ENCODE assay signal across 1 cellular context in the genomic region with DNA sequence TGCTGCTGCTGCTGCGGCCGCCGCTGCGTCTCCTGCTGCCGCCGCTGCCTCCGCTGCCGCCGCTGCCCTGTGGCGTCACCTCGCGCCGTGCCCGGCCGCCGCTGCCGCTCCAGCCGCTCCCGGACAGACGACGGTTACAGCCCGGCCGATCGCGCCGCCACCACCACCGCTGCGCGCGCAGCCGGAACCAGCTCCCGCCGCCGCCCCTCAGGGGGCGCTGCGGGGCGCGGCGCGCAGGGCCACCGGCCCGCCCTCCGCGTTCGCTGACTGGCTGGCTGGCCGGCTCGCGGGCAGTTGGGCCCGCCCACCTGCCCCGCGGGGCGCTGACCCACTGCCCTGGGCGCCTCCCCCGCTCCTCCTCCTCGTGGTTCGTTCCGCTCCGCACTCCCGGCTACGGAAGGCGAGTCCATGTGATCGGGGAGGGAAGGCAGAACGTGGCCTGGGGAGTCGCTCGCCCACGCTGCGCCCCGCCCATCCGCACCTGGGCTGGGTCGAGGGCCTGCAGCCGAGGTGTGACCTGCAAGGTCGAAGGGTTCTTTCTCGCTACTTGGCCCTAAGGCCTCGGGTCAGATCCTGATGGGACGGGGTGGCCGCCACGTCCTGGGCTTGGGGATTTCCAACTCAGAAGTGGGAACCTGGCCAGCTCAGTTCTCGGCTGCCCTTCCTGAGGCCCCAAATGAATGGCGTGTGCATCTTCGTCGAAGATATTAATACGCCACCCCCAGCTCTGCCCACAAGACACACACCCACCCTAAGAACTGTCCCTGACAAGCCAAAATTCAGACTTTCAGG.
A peak's percentile ranks its signal among the peaks of the same experiment; 100 is the strongest.
TF ChIP-seq lines count a peak whose summit lies in the region.

A gene (minus strand): TSS at position 185 of the 792 bp plus-strand sequence. CDS start 19,303 bp downstream, outside the sequence.

TF ChIP-seq in HEK293, 187 proteins besides CTCF, POLR2A, EP300 and RAD21 (continued from another document and continues in another):
- TF ChIP-seq, protein P1, sequence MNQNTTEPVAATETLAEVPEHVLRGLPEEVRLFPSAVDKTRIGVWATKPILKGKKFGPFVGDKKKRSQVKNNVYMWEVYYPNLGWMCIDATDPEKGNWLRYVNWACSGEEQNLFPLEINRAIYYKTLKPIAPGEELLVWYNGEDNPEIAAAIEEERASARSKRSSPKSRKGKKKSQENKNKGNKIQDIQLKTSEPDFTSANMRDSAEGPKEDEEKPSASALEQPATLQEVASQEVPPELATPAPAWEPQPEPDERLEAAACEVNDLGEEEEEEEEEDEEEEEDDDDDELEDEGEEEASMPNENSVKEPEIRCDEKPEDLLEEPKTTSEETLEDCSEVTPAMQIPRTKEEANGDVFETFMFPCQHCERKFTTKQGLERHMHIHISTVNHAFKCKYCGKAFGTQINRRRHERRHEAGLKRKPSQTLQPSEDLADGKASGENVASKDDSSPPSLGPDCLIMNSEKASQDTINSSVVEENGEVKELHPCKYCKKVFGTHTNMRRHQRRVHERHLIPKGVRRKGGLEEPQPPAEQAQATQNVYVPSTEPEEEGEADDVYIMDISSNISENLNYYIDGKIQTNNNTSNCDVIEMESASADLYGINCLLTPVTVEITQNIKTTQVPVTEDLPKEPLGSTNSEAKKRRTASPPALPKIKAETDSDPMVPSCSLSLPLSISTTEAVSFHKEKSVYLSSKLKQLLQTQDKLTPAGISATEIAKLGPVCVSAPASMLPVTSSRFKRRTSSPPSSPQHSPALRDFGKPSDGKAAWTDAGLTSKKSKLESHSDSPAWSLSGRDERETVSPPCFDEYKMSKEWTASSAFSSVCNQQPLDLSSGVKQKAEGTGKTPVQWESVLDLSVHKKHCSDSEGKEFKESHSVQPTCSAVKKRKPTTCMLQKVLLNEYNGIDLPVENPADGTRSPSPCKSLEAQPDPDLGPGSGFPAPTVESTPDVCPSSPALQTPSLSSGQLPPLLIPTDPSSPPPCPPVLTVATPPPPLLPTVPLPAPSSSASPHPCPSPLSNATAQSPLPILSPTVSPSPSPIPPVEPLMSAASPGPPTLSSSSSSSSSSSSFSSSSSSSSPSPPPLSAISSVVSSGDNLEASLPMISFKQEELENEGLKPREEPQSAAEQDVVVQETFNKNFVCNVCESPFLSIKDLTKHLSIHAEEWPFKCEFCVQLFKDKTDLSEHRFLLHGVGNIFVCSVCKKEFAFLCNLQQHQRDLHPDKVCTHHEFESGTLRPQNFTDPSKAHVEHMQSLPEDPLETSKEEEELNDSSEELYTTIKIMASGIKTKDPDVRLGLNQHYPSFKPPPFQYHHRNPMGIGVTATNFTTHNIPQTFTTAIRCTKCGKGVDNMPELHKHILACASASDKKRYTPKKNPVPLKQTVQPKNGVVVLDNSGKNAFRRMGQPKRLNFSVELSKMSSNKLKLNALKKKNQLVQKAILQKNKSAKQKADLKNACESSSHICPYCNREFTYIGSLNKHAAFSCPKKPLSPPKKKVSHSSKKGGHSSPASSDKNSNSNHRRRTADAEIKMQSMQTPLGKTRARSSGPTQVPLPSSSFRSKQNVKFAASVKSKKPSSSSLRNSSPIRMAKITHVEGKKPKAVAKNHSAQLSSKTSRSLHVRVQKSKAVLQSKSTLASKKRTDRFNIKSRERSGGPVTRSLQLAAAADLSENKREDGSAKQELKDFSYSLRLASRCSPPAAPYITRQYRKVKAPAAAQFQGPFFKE (tag by site-specific recombination; IDR thresholded peaks at IDR 0.05; ENCODE audit: borderline replicate concordance) = no peak
- TF ChIP-seq ZNF292 (tag by site-specific recombination; IDR thresholded peaks at IDR 0.05; ENCODE audit: borderline replicate concordance, low read depth) (no peak), WT1 (tag by site-specific recombination; IDR thresholded peaks at IDR 0.05) (peak; percentile 38; the same call in 1 of the 2 replicates), ZBTB48 (tag by site-specific recombination; IDR thresholded peaks at IDR 0.05) (peak; percentile 58; the same call in 1 of the 2 replicates), ZNF274 (IDR thresholded peaks at IDR 0.05; ENCODE audit: low read length) (no peak), ZNF274 (tag by site-specific recombination; IDR thresholded peaks at IDR 0.05; ENCODE audit: borderline replicate concordance) (no peak), ZEB2 (tag by site-specific recombination; IDR thresholded peaks at IDR 0.05) (peak; percentile 91), ZXDB (tag by site-specific recombination; IDR thresholded peaks at IDR 0.05) (peak; percentile 82), ZNF114 (tag by site-specific recombination; IDR thresholded peaks at IDR 0.05) (no peak), GFI1B (tag by site-specific recombination; IDR thresholded peaks at IDR 0.05) (no peak; the same call in 1 of the 2 replicates), ZNF341 (tag by site-specific recombination; IDR thresholded peaks at IDR 0.05; ENCODE audit: low read depth) (peak; percentile 16; the same call in 1 of the 2 replicates), EGR2 (tag by site-specific recombination; IDR thresholded peaks at IDR 0.05; ENCODE audit: low read depth) (peak; percentile 95), ZNF324 (tag by site-specific recombination; IDR thresholded peaks at IDR 0.05) (peak; percentile 92; the same call in 1 of the 2 replicates), ZNF132 (tag by site-specific recombination; IDR thresholded peaks at IDR 0.05; ENCODE audit: borderline replicate concordance) (no peak), ZNF16 (tag by site-specific recombination; IDR thresholded peaks at IDR 0.05; ENCODE audit: low read depth) (no peak), ZNF629 (tag by site-specific recombination; IDR thresholded peaks at IDR 0.05) (peak; percentile 56)
- TF ChIP-seq, protein P2, sequence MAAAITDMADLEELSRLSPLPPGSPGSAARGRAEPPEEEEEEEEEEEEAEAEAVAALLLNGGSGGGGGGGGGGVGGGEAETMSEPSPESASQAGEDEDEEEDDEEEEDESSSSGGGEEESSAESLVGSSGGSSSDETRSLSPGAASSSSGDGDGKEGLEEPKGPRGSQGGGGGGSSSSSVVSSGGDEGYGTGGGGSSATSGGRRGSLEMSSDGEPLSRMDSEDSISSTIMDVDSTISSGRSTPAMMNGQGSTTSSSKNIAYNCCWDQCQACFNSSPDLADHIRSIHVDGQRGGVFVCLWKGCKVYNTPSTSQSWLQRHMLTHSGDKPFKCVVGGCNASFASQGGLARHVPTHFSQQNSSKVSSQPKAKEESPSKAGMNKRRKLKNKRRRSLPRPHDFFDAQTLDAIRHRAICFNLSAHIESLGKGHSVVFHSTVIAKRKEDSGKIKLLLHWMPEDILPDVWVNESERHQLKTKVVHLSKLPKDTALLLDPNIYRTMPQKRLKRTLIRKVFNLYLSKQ (tag by site-specific recombination; IDR thresholded peaks at IDR 0.05; ENCODE audit: borderline replicate concordance) = no peak
- TF ChIP-seq, protein P3, sequence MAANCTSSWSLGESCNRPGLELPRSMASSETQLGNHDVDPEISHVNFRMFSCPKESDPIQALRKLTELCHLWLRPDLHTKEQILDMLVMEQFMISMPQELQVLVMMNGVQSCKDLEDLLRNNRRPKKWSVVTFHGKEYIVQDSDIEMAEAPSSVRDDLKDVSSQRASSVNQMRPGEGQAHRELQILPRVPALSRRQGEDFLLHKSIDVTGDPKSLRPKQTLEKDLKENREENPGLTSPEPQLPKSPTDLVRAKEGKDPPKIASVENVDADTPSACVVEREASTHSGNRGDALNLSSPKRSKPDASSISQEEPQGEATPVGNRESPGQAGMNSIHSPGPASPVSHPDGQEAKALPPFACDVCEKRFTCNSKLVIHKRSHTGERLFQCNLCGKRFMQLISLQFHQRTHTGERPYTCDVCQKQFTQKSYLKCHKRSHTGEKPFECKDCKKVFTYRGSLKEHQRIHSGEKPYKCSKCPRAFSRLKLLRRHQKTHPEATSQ (tag by site-specific recombination; IDR thresholded peaks at IDR 0.05) = peak; percentile 83; the same call in 1 of the 2 replicates
- TF ChIP-seq, protein P4, sequence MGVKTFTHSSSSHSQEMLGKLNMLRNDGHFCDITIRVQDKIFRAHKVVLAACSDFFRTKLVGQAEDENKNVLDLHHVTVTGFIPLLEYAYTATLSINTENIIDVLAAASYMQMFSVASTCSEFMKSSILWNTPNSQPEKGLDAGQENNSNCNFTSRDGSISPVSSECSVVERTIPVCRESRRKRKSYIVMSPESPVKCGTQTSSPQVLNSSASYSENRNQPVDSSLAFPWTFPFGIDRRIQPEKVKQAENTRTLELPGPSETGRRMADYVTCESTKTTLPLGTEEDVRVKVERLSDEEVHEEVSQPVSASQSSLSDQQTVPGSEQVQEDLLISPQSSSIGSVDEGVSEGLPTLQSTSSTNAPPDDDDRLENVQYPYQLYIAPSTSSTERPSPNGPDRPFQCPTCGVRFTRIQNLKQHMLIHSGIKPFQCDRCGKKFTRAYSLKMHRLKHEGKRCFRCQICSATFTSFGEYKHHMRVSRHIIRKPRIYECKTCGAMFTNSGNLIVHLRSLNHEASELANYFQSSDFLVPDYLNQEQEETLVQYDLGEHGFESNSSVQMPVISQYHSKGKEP (tag by site-specific recombination; IDR thresholded peaks at IDR 0.05) = peak; percentile 13; the same call in 1 of the 2 replicates
- TF ChIP-seq, protein P5, sequence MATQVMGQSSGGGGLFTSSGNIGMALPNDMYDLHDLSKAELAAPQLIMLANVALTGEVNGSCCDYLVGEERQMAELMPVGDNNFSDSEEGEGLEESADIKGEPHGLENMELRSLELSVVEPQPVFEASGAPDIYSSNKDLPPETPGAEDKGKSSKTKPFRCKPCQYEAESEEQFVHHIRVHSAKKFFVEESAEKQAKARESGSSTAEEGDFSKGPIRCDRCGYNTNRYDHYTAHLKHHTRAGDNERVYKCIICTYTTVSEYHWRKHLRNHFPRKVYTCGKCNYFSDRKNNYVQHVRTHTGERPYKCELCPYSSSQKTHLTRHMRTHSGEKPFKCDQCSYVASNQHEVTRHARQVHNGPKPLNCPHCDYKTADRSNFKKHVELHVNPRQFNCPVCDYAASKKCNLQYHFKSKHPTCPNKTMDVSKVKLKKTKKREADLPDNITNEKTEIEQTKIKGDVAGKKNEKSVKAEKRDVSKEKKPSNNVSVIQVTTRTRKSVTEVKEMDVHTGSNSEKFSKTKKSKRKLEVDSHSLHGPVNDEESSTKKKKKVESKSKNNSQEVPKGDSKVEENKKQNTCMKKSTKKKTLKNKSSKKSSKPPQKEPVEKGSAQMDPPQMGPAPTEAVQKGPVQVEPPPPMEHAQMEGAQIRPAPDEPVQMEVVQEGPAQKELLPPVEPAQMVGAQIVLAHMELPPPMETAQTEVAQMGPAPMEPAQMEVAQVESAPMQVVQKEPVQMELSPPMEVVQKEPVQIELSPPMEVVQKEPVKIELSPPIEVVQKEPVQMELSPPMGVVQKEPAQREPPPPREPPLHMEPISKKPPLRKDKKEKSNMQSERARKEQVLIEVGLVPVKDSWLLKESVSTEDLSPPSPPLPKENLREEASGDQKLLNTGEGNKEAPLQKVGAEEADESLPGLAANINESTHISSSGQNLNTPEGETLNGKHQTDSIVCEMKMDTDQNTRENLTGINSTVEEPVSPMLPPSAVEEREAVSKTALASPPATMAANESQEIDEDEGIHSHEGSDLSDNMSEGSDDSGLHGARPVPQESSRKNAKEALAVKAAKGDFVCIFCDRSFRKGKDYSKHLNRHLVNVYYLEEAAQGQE (tag by site-specific recombination; IDR thresholded peaks at IDR 0.05) = no peak
- TF ChIP-seq, protein P6, sequence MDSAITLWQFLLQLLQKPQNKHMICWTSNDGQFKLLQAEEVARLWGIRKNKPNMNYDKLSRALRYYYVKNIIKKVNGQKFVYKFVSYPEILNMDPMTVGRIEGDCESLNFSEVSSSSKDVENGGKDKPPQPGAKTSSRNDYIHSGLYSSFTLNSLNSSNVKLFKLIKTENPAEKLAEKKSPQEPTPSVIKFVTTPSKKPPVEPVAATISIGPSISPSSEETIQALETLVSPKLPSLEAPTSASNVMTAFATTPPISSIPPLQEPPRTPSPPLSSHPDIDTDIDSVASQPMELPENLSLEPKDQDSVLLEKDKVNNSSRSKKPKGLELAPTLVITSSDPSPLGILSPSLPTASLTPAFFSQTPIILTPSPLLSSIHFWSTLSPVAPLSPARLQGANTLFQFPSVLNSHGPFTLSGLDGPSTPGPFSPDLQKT (IDR thresholded peaks at IDR 0.05; ENCODE audit: borderline replicate concordance, low read depth, low read length) = peak; percentile 81; the same call in 1 of the 2 replicates
- TF ChIP-seq, protein P7, sequence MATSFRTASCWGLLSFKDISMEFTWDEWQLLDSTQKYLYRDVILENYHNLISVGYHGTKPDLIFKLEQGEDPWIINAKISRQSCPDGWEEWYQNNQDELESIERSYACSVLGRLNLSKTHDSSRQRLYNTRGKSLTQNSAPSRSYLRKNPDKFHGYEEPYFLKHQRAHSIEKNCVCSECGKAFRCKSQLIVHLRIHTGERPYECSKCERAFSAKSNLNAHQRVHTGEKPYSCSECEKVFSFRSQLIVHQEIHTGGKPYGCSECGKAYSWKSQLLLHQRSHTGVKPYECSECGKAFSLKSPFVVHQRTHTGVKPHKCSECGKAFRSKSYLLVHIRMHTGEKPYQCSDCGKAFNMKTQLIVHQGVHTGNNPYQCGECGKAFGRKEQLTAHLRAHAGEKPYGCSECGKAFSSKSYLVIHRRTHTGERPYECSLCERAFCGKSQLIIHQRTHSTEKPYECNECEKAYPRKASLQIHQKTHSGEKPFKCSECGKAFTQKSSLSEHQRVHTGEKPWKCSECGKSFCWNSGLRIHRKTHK (tag by site-specific recombination; IDR thresholded peaks at IDR 0.05) = no peak
- TF ChIP-seq, protein P8, sequence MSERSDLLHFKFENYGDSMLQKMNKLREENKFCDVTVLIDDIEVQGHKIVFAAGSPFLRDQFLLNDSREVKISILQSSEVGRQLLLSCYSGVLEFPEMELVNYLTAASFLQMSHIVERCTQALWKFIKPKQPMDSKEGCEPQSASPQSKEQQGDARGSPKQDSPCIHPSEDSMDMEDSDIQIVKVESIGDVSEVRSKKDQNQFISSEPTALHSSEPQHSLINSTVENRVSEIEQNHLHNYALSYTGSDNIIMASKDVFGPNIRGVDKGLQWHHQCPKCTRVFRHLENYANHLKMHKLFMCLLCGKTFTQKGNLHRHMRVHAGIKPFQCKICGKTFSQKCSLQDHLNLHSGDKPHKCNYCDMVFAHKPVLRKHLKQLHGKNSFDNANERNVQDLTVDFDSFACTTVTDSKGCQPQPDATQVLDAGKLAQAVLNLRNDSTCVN (tag by site-specific recombination; optimal IDR thresholded peaks at IDR 0.05) = peak; percentile 80
- TF ChIP-seq, protein P9, sequence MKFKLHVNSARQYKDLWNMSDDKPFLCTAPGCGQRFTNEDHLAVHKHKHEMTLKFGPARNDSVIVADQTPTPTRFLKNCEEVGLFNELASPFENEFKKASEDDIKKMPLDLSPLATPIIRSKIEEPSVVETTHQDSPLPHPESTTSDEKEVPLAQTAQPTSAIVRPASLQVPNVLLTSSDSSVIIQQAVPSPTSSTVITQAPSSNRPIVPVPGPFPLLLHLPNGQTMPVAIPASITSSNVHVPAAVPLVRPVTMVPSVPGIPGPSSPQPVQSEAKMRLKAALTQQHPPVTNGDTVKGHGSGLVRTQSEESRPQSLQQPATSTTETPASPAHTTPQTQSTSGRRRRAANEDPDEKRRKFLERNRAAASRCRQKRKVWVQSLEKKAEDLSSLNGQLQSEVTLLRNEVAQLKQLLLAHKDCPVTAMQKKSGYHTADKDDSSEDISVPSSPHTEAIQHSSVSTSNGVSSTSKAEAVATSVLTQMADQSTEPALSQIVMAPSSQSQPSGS (tag by site-specific recombination; IDR thresholded peaks at IDR 0.05; ENCODE audit: low read depth) = no peak
- TF ChIP-seq, protein P10, sequence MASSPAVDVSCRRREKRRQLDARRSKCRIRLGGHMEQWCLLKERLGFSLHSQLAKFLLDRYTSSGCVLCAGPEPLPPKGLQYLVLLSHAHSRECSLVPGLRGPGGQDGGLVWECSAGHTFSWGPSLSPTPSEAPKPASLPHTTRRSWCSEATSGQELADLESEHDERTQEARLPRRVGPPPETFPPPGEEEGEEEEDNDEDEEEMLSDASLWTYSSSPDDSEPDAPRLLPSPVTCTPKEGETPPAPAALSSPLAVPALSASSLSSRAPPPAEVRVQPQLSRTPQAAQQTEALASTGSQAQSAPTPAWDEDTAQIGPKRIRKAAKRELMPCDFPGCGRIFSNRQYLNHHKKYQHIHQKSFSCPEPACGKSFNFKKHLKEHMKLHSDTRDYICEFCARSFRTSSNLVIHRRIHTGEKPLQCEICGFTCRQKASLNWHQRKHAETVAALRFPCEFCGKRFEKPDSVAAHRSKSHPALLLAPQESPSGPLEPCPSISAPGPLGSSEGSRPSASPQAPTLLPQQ (tag by site-specific recombination; IDR thresholded peaks at IDR 0.05) = peak; percentile 83
